Comparison of ENCODE assay signal across 8 cellular contexts in the genomic region with DNA sequence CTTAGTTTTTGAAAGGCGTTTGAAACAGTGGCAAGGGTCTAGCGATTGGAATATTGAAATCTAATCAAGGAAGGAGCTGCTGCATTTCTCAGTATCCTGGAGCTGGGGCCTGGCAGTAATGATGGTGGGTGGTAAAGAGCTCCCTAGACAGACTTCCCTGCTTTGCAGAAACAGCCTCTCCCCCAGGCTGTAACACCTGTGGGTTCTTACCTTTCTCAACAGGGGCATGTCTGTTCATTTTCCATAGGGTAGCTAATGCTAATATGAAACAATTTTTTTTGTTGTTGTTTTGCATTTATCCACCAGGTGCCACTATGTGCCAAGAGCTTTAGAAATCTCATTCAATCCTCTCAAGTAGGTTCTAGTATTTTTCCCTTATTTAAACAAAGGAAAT.
DNase-seq lines count a peak whose midpoint lies in the region; ATAC-seq, FAIRE-seq and TF ChIP-seq lines count a peak whose summit lies in the region.

No MANE protein-coding gene starts in this region.

- H3K9me3 ChIP-seq in DND-41 (ENCODE audit: insufficient read depth, low read length, severe bottlenecking) (no peaks in the 10 kb centered on the region), SU-DHL-6 (ENCODE audit: insufficient read depth, low read length) (no peaks in the 10 kb centered on the region), HepG2 (ENCODE audit: low read length) (no peaks in the 10 kb centered on the region)

- H3F3A ChIP-seq in SU-DHL-6 (ENCODE audit: insufficient read depth) = no peaks in the 10 kb centered on the region

- TF ChIP-seq EP300 in HepG2 (IDR thresholded peaks at IDR 0.05; ENCODE audit: low read depth in 2 of 2, low read length in 2 of 2) (no peak), HepG2 (CRISPR knock-in tag; IDR thresholded peaks at IDR 0.05; ENCODE audit: borderline replicate concordance) (no peak)

- POLR2A ChIA-PET in HepG2 (lab: Yijun Ruan, JAX) = no interaction called here

- CTCF ChIA-PET in HepG2 (lab: Yijun Ruan, JAX; ENCODE audit: low intra/inter-chr PET ratio, low total read pairs) = interaction anchor here (1.3 kb wide), 1 partner anchor 110 kb away, joined by 7 read pairs; no protein-coding TSS in a partner anchor

- H3K27ac ChIP-seq in DND-41 (ENCODE audit: low read length) = no peak overlapping the region
- H3K27ac ChIP-seq in SU-DHL-6 (ENCODE audit: low read depth, low read length) = no peak overlapping the region
- H3K27ac ChIP-seq in HepG2 (ENCODE audit: extremely low read length, insufficient read depth, low read length) = no peak overlapping the region

- TF ChIP-seq POLR2A in HepG2 (IDR thresholded peaks at IDR 0.05; ENCODE audit: insufficient read depth in 1 of 2, low read depth in 2 of 2, low read length in 2 of 2) = no peak

- H3K4me3 ChIP-seq in DND-41 (ENCODE audit: low read depth in 1 of 2, low read length in 2 of 2) (no peak overlapping the region), SU-DHL-6 (ENCODE audit: insufficient read depth, low read length, poor library complexity, severe bottlenecking) (no peak overlapping the region), HepG2 (replicated peaks in 1 of 3; ENCODE audit: insufficient read depth in 1 of 3, low read depth in 2 of 3, low read length in 3 of 3) (no peak overlapping the region)

- in situ Hi-C loops in HepG2 (cut with HindIII; ENCODE audit: extremely low pct_ligation_motif_present, low pct_unique_long_range_greater_than_20kb) = no loop called here

- no peak overlapping the region for H3K9ac ChIP-seq in DND-41 (ENCODE audit: low read depth, low read length)
- no peak overlapping the region for H3K9ac ChIP-seq in SU-DHL-6 (ENCODE audit: low read length)
- H3K9ac ChIP-seq in HepG2 (ENCODE audit: insufficient read depth, low read depth, low read length) = no peak overlapping the region

- intact Hi-C loops in HepG2 (cut with micrococcal nuclease; ENCODE audit: unreplicated experiment) = no loop called here

- 8% methylated on average over 2 of the region's 2 CpGs for WGBS in HepG2 (ENCODE audit: low lambda C conversion rate)

- TF ChIP-seq RAD21 in HepG2 (CRISPR knock-in tag; IDR thresholded peaks at IDR 0.05) = no peak

- H3K79me2 ChIP-seq in DND-41 (ENCODE audit: insufficient read depth, low read length) (no peaks in the 10 kb centered on the region), SU-DHL-6 (ENCODE audit: insufficient read depth, low read length) (no peaks in the 10 kb centered on the region), HepG2 (ENCODE audit: insufficient read depth, low read length) (no peaks in the 10 kb centered on the region)

- 0 out of 2 replicates have a peak overlapping the region, but pooled peaks have one; percentile 15 for H2AFZ ChIP-seq in DND-41 (ENCODE audit: low read depth, low read length)
- H2AFZ ChIP-seq in SU-DHL-6 (ENCODE audit: low read depth, low read length, severe bottlenecking) = no peak overlapping the region
- H2AFZ ChIP-seq in HepG2 (ENCODE audit: low read length) = no peak overlapping the region

- no peak for FAIRE-seq in HepG2 (lab: Jason Lieb, UNC)

- DNase-seq in DND-41 = no peak
- peak; percentile 3 for DNase-seq in HepG2 (ENCODE audit: low spot score)
- no peak for DNase-seq in AG20443 (ENCODE audit: low spot score)
- DNase-seq in NCI-H1694 (lab: John Stamatoyannopoulos, UW) = no peak
- DNase-seq in SHP77 treated with DMSO at 0.1 percent for 48 hours (lab: John Stamatoyannopoulos, UW) = no peak

- ATAC-seq in DND-41 (ENCODE audit: insufficient read depth, low read depth) = peak; percentile 59
- peak; percentile 51 for ATAC-seq in GM19397 (IDR thresholded peaks at IDR 0.05; ENCODE audit: unreplicated experiment)
- peak; percentile 64 for ATAC-seq in HG03342 (IDR thresholded peaks at IDR 0.05; ENCODE audit: unreplicated experiment)
- peak; percentile 78 for ATAC-seq in HepG2

- H3K4me2 ChIP-seq in DND-41 (ENCODE audit: insufficient read depth, low read length) (no peak overlapping the region), SU-DHL-6 (ENCODE audit: low read depth, low read length, poor library complexity, severe bottlenecking) (no peak overlapping the region), HepG2 (ENCODE audit: low read depth, low read length) (no peak overlapping the region)

- TF ChIP-seq CTCF in DND-41 (IDR thresholded peaks at IDR 0.05; ENCODE audit: borderline replicate concordance, extremely low read depth, low read length, poor library complexity, severe bottlenecking) (peak; percentile 32), SU-DHL-6 (IDR thresholded peaks at IDR 0.05; ENCODE audit: insufficient read depth, low read length, poor library complexity, severe bottlenecking) (peak; percentile 9), HepG2 (CRISPR knock-in tag; IDR thresholded peaks at IDR 0.05) (no peak)

- no peaks in the 10 kb centered on the region for H4K20me1 ChIP-seq in DND-41 (ENCODE audit: insufficient read depth, low read length)
- H4K20me1 ChIP-seq in SU-DHL-6 (ENCODE audit: low read depth, low read length) = no peaks in the 10 kb centered on the region
- no peaks in the 10 kb centered on the region for H4K20me1 ChIP-seq in HepG2 (ENCODE audit: insufficient read depth, low read length)

- peaks cover 8% of the 10 kb centered on the region for H3K4me1 ChIP-seq in DND-41 (ENCODE audit: insufficient read depth, low read length)
- H3K4me1 ChIP-seq in HepG2 (ENCODE audit: insufficient read depth, low read length) = no peaks in the 10 kb centered on the region

- H3K36me3 ChIP-seq in DND-41 (ENCODE audit: insufficient read depth, low read length) = no peaks in the 10 kb centered on the region
- no peaks in the 10 kb centered on the region for H3K36me3 ChIP-seq in SU-DHL-6 (ENCODE audit: low read length)
- no peaks in the 10 kb centered on the region for H3K36me3 ChIP-seq in HepG2 (replicated peaks in 1 of 2; ENCODE audit: control insufficient read depth in 1 of 2, insufficient read depth in 2 of 2, low read length in 2 of 2)

- no peaks in the 10 kb centered on the region for H3K9me2 ChIP-seq in SU-DHL-6 (replicated peaks; ENCODE audit: insufficient read depth, low read length)

- no TSS peak for BruUV-seq in HepG2 (replicated peaks; lab: Mats Ljungman, UMichigan)

- peaks cover 5% of the 10 kb centered on the region for H3K27me3 ChIP-seq in DND-41 (ENCODE audit: insufficient read depth, low read length, poor library complexity)
- no peaks in the 10 kb centered on the region for H3K27me3 ChIP-seq in SU-DHL-6 (ENCODE audit: low read length)
- 0 out of 5 replicates have a peak, but pooled peaks cover 0 to 4% of the 10 kb centered on the region in 2 experiments for H3K27me3 ChIP-seq in HepG2 (ENCODE audit: control insufficient read depth in 1 of 2, insufficient read depth in 2 of 2, low read length in 2 of 2)

TF ChIP-seq in HepG2, 621 proteins besides CTCF, POLR2A, EP300 and RAD21 (continues in another document):
- TF ChIP-seq ZNF24 (IDR thresholded peaks at IDR 0.05) (no peak), SMARCE1 (IDR thresholded peaks at IDR 0.05; ENCODE audit: borderline replicate concordance) (no peak), XBP1 (CRISPR knock-in tag; IDR thresholded peaks at IDR 0.05) (no peak), TEAD2 (CRISPR knock-in tag; IDR thresholded peaks at IDR 0.05) (no peak), MIER2 (CRISPR knock-in tag; IDR thresholded peaks at IDR 0.05) (no peak)
- TF ChIP-seq, protein P1, sequence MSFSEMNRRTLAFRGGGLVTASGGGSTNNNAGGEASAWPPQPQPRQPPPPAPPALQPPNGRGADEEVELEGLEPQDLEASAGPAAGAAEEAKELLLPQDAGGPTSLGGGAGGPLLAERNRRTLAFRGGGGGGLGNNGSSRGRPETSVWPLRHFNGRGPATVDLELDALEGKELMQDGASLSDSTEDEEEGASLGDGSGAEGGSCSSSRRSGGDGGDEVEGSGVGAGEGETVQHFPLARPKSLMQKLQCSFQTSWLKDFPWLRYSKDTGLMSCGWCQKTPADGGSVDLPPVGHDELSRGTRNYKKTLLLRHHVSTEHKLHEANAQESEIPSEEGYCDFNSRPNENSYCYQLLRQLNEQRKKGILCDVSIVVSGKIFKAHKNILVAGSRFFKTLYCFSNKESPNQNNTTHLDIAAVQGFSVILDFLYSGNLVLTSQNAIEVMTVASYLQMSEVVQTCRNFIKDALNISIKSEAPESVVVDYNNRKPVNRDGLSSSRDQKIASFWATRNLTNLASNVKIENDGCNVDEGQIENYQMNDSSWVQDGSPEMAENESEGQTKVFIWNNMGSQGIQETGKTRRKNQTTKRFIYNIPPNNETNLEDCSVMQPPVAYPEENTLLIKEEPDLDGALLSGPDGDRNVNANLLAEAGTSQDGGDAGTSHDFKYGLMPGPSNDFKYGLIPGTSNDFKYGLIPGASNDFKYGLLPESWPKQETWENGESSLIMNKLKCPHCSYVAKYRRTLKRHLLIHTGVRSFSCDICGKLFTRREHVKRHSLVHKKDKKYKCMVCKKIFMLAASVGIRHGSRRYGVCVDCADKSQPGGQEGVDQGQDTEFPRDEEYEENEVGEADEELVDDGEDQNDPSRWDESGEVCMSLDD (CRISPR knock-in tag; IDR thresholded peaks at IDR 0.05; ENCODE audit: borderline replicate concordance) = no peak
- TF ChIP-seq, protein P2, sequence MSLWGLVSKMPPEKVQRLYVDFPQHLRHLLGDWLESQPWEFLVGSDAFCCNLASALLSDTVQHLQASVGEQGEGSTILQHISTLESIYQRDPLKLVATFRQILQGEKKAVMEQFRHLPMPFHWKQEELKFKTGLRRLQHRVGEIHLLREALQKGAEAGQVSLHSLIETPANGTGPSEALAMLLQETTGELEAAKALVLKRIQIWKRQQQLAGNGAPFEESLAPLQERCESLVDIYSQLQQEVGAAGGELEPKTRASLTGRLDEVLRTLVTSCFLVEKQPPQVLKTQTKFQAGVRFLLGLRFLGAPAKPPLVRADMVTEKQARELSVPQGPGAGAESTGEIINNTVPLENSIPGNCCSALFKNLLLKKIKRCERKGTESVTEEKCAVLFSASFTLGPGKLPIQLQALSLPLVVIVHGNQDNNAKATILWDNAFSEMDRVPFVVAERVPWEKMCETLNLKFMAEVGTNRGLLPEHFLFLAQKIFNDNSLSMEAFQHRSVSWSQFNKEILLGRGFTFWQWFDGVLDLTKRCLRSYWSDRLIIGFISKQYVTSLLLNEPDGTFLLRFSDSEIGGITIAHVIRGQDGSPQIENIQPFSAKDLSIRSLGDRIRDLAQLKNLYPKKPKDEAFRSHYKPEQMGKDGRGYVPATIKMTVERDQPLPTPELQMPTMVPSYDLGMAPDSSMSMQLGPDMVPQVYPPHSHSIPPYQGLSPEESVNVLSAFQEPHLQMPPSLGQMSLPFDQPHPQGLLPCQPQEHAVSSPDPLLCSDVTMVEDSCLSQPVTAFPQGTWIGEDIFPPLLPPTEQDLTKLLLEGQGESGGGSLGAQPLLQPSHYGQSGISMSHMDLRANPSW (CRISPR knock-in tag; IDR thresholded peaks at IDR 0.05; ENCODE audit: borderline replicate concordance) = no peak
